ENCODE assay signal across 26 cellular contexts in the genomic region with DNA sequence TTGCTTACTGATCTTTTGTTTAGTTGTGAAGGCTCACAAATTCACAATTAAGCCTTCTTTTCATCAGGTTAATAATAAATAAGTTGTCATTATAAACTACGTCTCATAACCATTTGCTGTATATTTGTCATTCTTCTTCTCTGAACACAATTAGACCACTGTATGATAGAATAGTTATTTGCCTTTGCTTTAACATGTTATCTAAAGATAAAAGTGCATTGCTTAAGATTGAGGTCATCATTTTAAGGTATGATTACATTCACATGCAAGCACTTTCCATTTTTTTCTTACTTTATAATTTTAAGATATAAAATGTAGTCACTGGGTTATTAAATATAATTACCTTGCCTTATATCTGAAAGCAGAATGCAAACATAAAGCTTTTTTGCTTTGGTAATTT.
DNase-seq lines count a peak whose midpoint lies in the region; ATAC-seq, FAIRE-seq and TF ChIP-seq lines count a peak whose summit lies in the region.
"Had no signal": no experiment of that assay in that cellular context is flagged by ENCODE, and none has a peak within 500 bp of the region (broad histone marks: within the 10 kb centered on the region; RNA-seq: fewer than 3 reads in every experiment).

No MANE protein-coding gene starts in this region.

- no TSS peak for BruUV-seq in endothelial cell of umbilical vein (replicated peaks; lab: Mats Ljungman, UMichigan)

- dilution Hi-C loops in endothelial cell of umbilical vein (cut with MboI; ENCODE audit: extremely low pct_ligation_motif_present, low sequenced_read_pairs) = no loop called here

- H3K4me1 Mint-ChIP-seq in neural progenitor cell = peaks cover 6% of the 10 kb centered on the region

- H3K9me3 ChIP-seq in HUES48 (ENCODE audit: control insufficient read depth, insufficient read depth, low read length) (no peaks in the 10 kb centered on the region), endothelial cell of umbilical vein (replicated peaks; ENCODE audit: control insufficient read depth, insufficient read depth, low read length) (no peaks in the 10 kb centered on the region), neural progenitor cell (ENCODE audit: low read depth) (no peaks in the 10 kb centered on the region), esophagus squamous epithelium (no peaks in the 10 kb centered on the region)

- POLR2A ChIA-PET in endothelial cell of umbilical vein (lab: Charles Lee) = no interaction called here

- intact Hi-C loops in endothelial cell of umbilical vein (cut with micrococcal nuclease) = loop anchor here (5.0 kb wide), 3 partner anchors 153 to 468 kb away; a partner anchor contains a TSS
- intact Hi-C loops in esophagus squamous epithelium (cut with DNase I) = no loop called here

- H3K36me3 ChIP-seq in HUES48 (ENCODE audit: control insufficient read depth, insufficient read depth, low read length) (no peaks in the 10 kb centered on the region), endothelial cell of umbilical vein (ENCODE audit: control insufficient read depth in 2 of 2, extremely low read depth in 1 of 2, insufficient read depth in 2 of 2, low read length in 2 of 2) (no peaks in the 10 kb centered on the region), neural progenitor cell (no peaks in the 10 kb centered on the region), esophagus squamous epithelium (no peaks in the 10 kb centered on the region)

- H3K4me1 ChIP-seq in HUES48 (ENCODE audit: control insufficient read depth, insufficient read depth, low read length) (peaks cover 45% of the 10 kb centered on the region), endothelial cell of umbilical vein (ENCODE audit: control insufficient read depth, extremely low read depth, insufficient read depth, low read length) (peaks cover 2% of the 10 kb centered on the region), neural progenitor cell (peaks cover 9% of the 10 kb centered on the region), esophagus squamous epithelium (no peaks in the 10 kb centered on the region)

- whole genome bisulfite sequencing in esophagus squamous epithelium, 2 donors = 56 to 79% methylated on average over 1 of the region's 1 CpG

- no peaks in the 10 kb centered on the region for H3K27me3 ChIP-seq in HUES48 (ENCODE audit: control insufficient read depth, insufficient read depth, low read length)
- H3K27me3 ChIP-seq in endothelial cell of umbilical vein (ENCODE audit: control insufficient read depth in 2 of 2, insufficient read depth in 2 of 2, low read length in 2 of 2) = no peaks in the 10 kb centered on the region
- H3K27me3 ChIP-seq in neural progenitor cell = no peaks in the 10 kb centered on the region
- no peaks in the 10 kb centered on the region for H3K27me3 ChIP-seq in esophagus squamous epithelium

- H3K79me2 ChIP-seq in endothelial cell of umbilical vein (ENCODE audit: control insufficient read depth, insufficient read depth, low read length) (no peaks in the 10 kb centered on the region), neural progenitor cell (ENCODE audit: low read depth) (no peaks in the 10 kb centered on the region)

- no peak overlapping the region for H3K27ac Mint-ChIP-seq in neural progenitor cell
- H3K27ac Mint-ChIP-seq: CD8-positive, alpha-beta T cell had no signal

- H2AFZ ChIP-seq in endothelial cell of umbilical vein (ENCODE audit: low read depth, low read length) (no peak overlapping the region), neural progenitor cell (replicated peaks) (no peak overlapping the region)
- H2AFZ ChIP-seq: PC-9 had no signal

- H3K9me1 ChIP-seq in endothelial cell of umbilical vein (replicated peaks; ENCODE audit: control insufficient read depth, extremely low read depth, insufficient read depth, low read length) = no peaks in the 10 kb centered on the region

- DNase-seq in NCI-H69 (lab: John Stamatoyannopoulos, UW) (peak; percentile 13), endothelial cell of umbilical vein (ENCODE audit: low read depth, low spot score) (peak; percentile 31), neural progenitor cell (ENCODE audit: low spot score) (no peak), esophagus squamous epithelium (lab: John Stamatoyannopoulos, UW) (no peak), midbrain (lab: John Stamatoyannopoulos, UW) (no peak)
- DNase-seq: ACHN; C1 segment of cervical spinal cord; Calu3; CD8-positive, alpha-beta T cell; DMS153; GOT3; KG1; NCI-H1092 treated with DMSO at 0.1 percent for 48 hours; NCI-H1436 treated with DMSO at 0.1 percent for 48 hours; NCI-H1930; NCI-H510A; NCI-H748 treated with DMSO at 0.1 percent for 48 hours; PC-9; SHP77 treated with DMSO at 0.1 percent for 48 hours had no signal

- TF ChIP-seq POLR2A in endothelial cell of umbilical vein (IDR thresholded peaks at IDR 0.05; ENCODE audit: low read depth, low read length) = no peak
- no peak for TF ChIP-seq POLR2A in esophagus squamous epithelium (IDR thresholded peaks at IDR 0.05)

- H3K27me3 Mint-ChIP-seq in neural progenitor cell (ENCODE audit: insufficient read depth, low read depth) = no peaks in the 10 kb centered on the region

- H3K9ac ChIP-seq in HUES48 (ENCODE audit: low read depth, low read length) = no peak overlapping the region
- no peak overlapping the region for H3K9ac ChIP-seq in endothelial cell of umbilical vein (replicated peaks; ENCODE audit: extremely low read depth, insufficient read depth, low read length)
- H3K9ac ChIP-seq in neural progenitor cell = no peak overlapping the region

- H3K36me3 Mint-ChIP-seq in neural progenitor cell = no peaks in the 10 kb centered on the region
- H3K36me3 Mint-ChIP-seq: CD8-positive, alpha-beta T cell had no signal

- H4K20me1 ChIP-seq in endothelial cell of umbilical vein (replicated peaks; ENCODE audit: control insufficient read depth, extremely low read depth, insufficient read depth, low read length) (no peaks in the 10 kb centered on the region), neural progenitor cell (ENCODE audit: low read depth) (no peaks in the 10 kb centered on the region)

- H3F3A ChIP-seq in neural progenitor cell (ENCODE audit: low read depth) = peaks cover 5% of the 10 kb centered on the region

- ATAC-seq in HG02885 (IDR thresholded peaks at IDR 0.05; ENCODE audit: poor library complexity, unreplicated experiment) (no peak), esophagus mucosa (no peak)
- ATAC-seq: CD8-positive, alpha-beta T cell had no signal

- peak overlapping the region; percentile 70 for H3K27ac ChIP-seq in HUES48 (ENCODE audit: low read depth, low read length)
- no peak overlapping the region for H3K27ac ChIP-seq in endothelial cell of umbilical vein (ENCODE audit: insufficient read depth, low read depth, low read length)
- no peak overlapping the region for H3K27ac ChIP-seq in neural progenitor cell
- no peak overlapping the region for H3K27ac ChIP-seq in esophagus squamous epithelium
- H3K27ac ChIP-seq: PC-9, RWPE1, SK-N-MC had no signal

- no peak for FAIRE-seq in endothelial cell of umbilical vein (lab: Jason Lieb, UNC)
- FAIRE-seq: G401.6, GM12892 had no signal

- no peaks in the 10 kb centered on the region for H3K9me3 Mint-ChIP-seq in neural progenitor cell
- H3K9me3 Mint-ChIP-seq: CD8-positive, alpha-beta T cell had no signal

- H3K4me2 ChIP-seq in endothelial cell of umbilical vein (ENCODE audit: insufficient read depth, low read length) (no peak overlapping the region), neural progenitor cell (peak overlapping the region; percentile 5)
- H3K4me2 ChIP-seq: PC-9 had no signal

- CTCF ChIA-PET in endothelial cell of umbilical vein (lab: Charles Lee) = interaction anchor here (1.7 to 2.4 kb wide), 3 partner anchors 9 to 17 kb away, joined by 6 to 12 read pairs (median 6); no protein-coding TSS in a partner anchor

- no peak overlapping the region for H3K4me3 Mint-ChIP-seq in neural progenitor cell
- H3K4me3 Mint-ChIP-seq: CD8-positive, alpha-beta T cell had no signal

- peak overlapping the region; percentile 24; the same call in 1 of the 2 replicates for H3K4me3 ChIP-seq in HUES48 (ENCODE audit: low read depth, low read length)
- no peak overlapping the region for H3K4me3 ChIP-seq in endothelial cell of umbilical vein (replicated peaks in 1 of 3; ENCODE audit: insufficient read depth in 1 of 3, low read depth in 1 of 3, low read length in 3 of 3)
- no peak overlapping the region for H3K4me3 ChIP-seq in neural progenitor cell
- no peak overlapping the region for H3K4me3 ChIP-seq in esophagus squamous epithelium
- H3K4me3 ChIP-seq: PC-9, SK-N-MC had no signal

- TF ChIP-seq CTCF in endothelial cell of umbilical vein (IDR thresholded peaks at IDR 0.05; ENCODE audit: extremely low read depth in 1 of 2, insufficient read depth in 1 of 2, low read depth in 1 of 2, low read length in 2 of 2) = no peak
- no peak for TF ChIP-seq CTCF in neural progenitor cell (IDR thresholded peaks at IDR 0.05)
- TF ChIP-seq CTCF in esophagus squamous epithelium (IDR thresholded peaks at IDR 0.05) = no peak

TF ChIP-seq in endothelial cell of umbilical vein, 7 proteins besides CTCF, POLR2A, EP300 and RAD21:
- TF ChIP-seq, protein P1, sequence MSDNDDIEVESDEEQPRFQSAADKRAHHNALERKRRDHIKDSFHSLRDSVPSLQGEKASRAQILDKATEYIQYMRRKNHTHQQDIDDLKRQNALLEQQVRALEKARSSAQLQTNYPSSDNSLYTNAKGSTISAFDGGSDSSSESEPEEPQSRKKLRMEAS (IDR thresholded peaks at IDR 0.05; ENCODE audit: insufficient read depth, insufficient read length) = no peak
- TF ChIP-seq GATA2 (IDR thresholded peaks at IDR 0.05; ENCODE audit: insufficient read depth, insufficient read length, low read depth, low read length) (no peak), FOS (IDR thresholded peaks at IDR 0.05; ENCODE audit: borderline replicate concordance, insufficient read depth, low read length) (no peak), EZH2 (IDR thresholded peaks at IDR 0.05; ENCODE audit: borderline replicate concordance, low read depth, low read length, severe bottlenecking) (no peak), JUN (IDR thresholded peaks at IDR 0.05; ENCODE audit: borderline replicate concordance, insufficient read depth, insufficient read length, low read depth) (no peak), POLR2AphosphoS5 (IDR thresholded peaks at IDR 0.05; ENCODE audit: insufficient read depth, low read depth, low read length) (no peak), MYC (IDR thresholded peaks at IDR 0.05; ENCODE audit: low read depth, low read length) (no peak)

Comparison
In these comparisons a context has a peak if more than half of its experiments do, and no peak if none do; other contexts are left out.
1. DNase-seq: peak in NCI-H69 (single experiment) and endothelial cell of umbilical vein (single experiment); none in neural progenitor cell (single experiment), esophagus squamous epithelium (single experiment) and midbrain (single experiment).